In genomic region chr4:55345980-55346850, GRCh38 we compare ENCODE assay signal across 8 cellular contexts. TPM values are rescaled to one million over a fixed set of nuclear protein-coding genes. Genes with fewer than 3 reads are reported as not detected.
DNase-seq lines count a peak whose midpoint lies in the region; ATAC-seq and TF ChIP-seq lines count a peak whose summit lies in the region.

SRD5A3 (plus strand) TSS chr4:55346242; CDS start chr4:55346337, 95 bp downstream.

- H3K4me3 Mint-ChIP-seq in WTC11: peak within 1 kb of the TSS; percentile 79

- H3K9me3 Mint-ChIP-seq in WTC11: 0 out of 2 replicates have a peak, but pooled peaks cover 3% of the 10 kb centered on the region

- peak; percentile 95 for DNase-seq in AG08396 (ENCODE audit: low spot score)
- peak; percentile 63 for DNase-seq in NCI-H2196 (lab: John Stamatoyannopoulos, UW; ENCODE audit: unreplicated experiment)
- DNase-seq in WTC11 (ENCODE audit: low spot score): peak; percentile 84
- peak; percentile 80 to 83 for DNase-seq in cardiac fibroblast (ENCODE audit: low read depth in 2 of 2)
- peak; percentile 67 for DNase-seq in iris pigment epithelial cell (ENCODE audit: low read depth)
- peak; percentile 69 to 86 (median 81) for DNase-seq in stimulated activated CD4-positive, alpha-beta T cell treated with anti-CD3 and anti-CD28 coated beads, Interleukin-12 subunit alpha, Interleukin-12 subunit beta, amount 100 ng/mL, for 48 hours (ENCODE audit: low read depth in 2 of 3, low spot score in 1 of 3)

- POLR2A ChIA-PET in WTC11 (lab: Charles Lee): interaction anchor here (1.2 kb wide), 1 partner anchor 49 kb away, joined by 7 read pairs; the partner anchor contains the start of gene TMEM165

- H3K4me1 Mint-ChIP-seq in WTC11: peaks cover 27% of the 10 kb centered on the region

- no peaks in the 10 kb centered on the region for H3K27me3 Mint-ChIP-seq in WTC11 (ENCODE audit: low read depth)

- TF ChIP-seq CTCF in WTC11 (IDR thresholded peaks at IDR 0.05) (peak; percentile 80), cardiac fibroblast (IDR thresholded peaks at IDR 0.05; ENCODE audit: low read depth, low read length) (peak; percentile 46)

- ATAC-seq in GM18861 (IDR thresholded peaks at IDR 0.05; ENCODE audit: unreplicated experiment) (peak; percentile 92), HG03066 (IDR thresholded peaks at IDR 0.05; ENCODE audit: low read depth, unreplicated experiment) (peak; percentile 88), WTC11 (peak; percentile 89)

- H3K27ac Mint-ChIP-seq in WTC11: 0 out of 2 replicates have a peak within 1 kb of the TSS, but pooled peaks have one; percentile 53

- H3K36me3 Mint-ChIP-seq in WTC11: no peaks in the 10 kb centered on the region

- CTCF ChIA-PET in WTC11 (lab: Charles Lee): interaction anchor here (0.5 to 3.4 kb wide), 19 partner anchors 10 to 391 kb away, joined by 3 to 25 read pairs (median 4); partner anchors contain the start of gene TMEM165

- H3K4me3 ChIP-seq in cardiac fibroblast (replicated peaks in 1 of 2; ENCODE audit: low read depth in 2 of 2, low read length in 2 of 2): peak within 1 kb of the TSS; percentile 70

TF ChIP-seq in WTC11, 78 proteins besides CTCF, POLR2A, EP300 and RAD21 (continues in another document):
- TF ChIP-seq ZNF138 (CRISPR knock-in tag; conservative IDR thresholded peaks at IDR 0.05) (no peak), TP53 (CRISPR knock-in tag; IDR thresholded peaks at IDR 0.05) (no peak), ZNF423 (CRISPR knock-in tag; IDR thresholded peaks at IDR 0.05) (peak; percentile 53), ERG (CRISPR knock-in tag; IDR thresholded peaks at IDR 0.05) (peak; percentile 5; the same call in 1 of the 2 replicates), TEAD4 (CRISPR knock-in tag; IDR thresholded peaks at IDR 0.05) (no peak), ATF2 (CRISPR knock-in tag; IDR thresholded peaks at IDR 0.05; ENCODE audit: borderline replicate concordance, low read depth) (no peak), NFE2L1 (CRISPR knock-in tag; IDR thresholded peaks at IDR 0.05) (no peak), E2F1 (CRISPR knock-in tag; IDR thresholded peaks at IDR 0.05) (no peak), KAT7 (CRISPR knock-in tag; IDR thresholded peaks at IDR 0.05; ENCODE audit: borderline replicate concordance) (peak; percentile 98), E2F4 (CRISPR knock-in tag; IDR thresholded peaks at IDR 0.05; ENCODE audit: borderline replicate concordance, low read depth) (no peak), IRF1 (CRISPR knock-in tag; IDR thresholded peaks at IDR 0.05) (peak; percentile 54; the same call in 1 of the 2 replicates), NFATC4 (CRISPR knock-in tag; IDR thresholded peaks at IDR 0.05) (no peak), TEAD1 (CRISPR knock-in tag; IDR thresholded peaks at IDR 0.05) (0 out of 2 replicates have a peak, but pooled peaks have one; percentile 83), SMAD3 (CRISPR knock-in tag; IDR thresholded peaks at IDR 0.05; ENCODE audit: borderline replicate concordance) (no peak), FOXK1 (CRISPR knock-in tag; IDR thresholded peaks at IDR 0.05) (peak; percentile 72), ELF4 (CRISPR knock-in tag; IDR thresholded peaks at IDR 0.05; ENCODE audit: low read depth) (0 out of 2 replicates have a peak, but pooled peaks have one; percentile 54), AR (CRISPR knock-in tag; IDR thresholded peaks at IDR 0.05) (no peak), ZBTB21 (CRISPR knock-in tag; IDR thresholded peaks at IDR 0.05; ENCODE audit: borderline replicate concordance) (peak; percentile 52; the same call in 1 of the 2 replicates), RELA (CRISPR knock-in tag; IDR thresholded peaks at IDR 0.05; ENCODE audit: borderline replicate concordance) (peak; percentile 86; the same call in 1 of the 2 replicates), SP1 (CRISPR knock-in tag; conservative IDR thresholded peaks at IDR 0.05) (peak; percentile 61), CREM (CRISPR knock-in tag; IDR thresholded peaks at IDR 0.05) (peak; percentile 66; the same call in 1 of the 2 replicates), E2F5 (CRISPR knock-in tag; IDR thresholded peaks at IDR 0.05) (peak; percentile 88), EMX1 (CRISPR knock-in tag; IDR thresholded peaks at IDR 0.05) (no peak)

RNA-seq across cellular contexts. Expression of gene SRD5A3, which starts in this region (rescaled TPM):
- 24.0 to 27.2 TPM (median 26.5 TPM) in 3 replicates for total RNA-seq in WTC11 (2021)

Comparison
In these comparisons a context has a peak if more than half of its experiments do, and no peak if none do; other contexts are left out.
1. Peak in every context shown above with its lines: DNase-seq, ATAC-seq and H3K4me3 ChIP-seq.